In genomic region chr18:26307161-26307773, GRCh38 we compare ENCODE assay signal across 8 cellular contexts.
A peak's percentile ranks its signal among the peaks of the same experiment; 100 is the strongest.
DNase-seq lines count a peak whose midpoint lies in the region; ATAC-seq, FAIRE-seq and TF ChIP-seq lines count a peak whose summit lies in the region.

No MANE protein-coding gene starts in this region.

- no peaks in the 10 kb centered on the region for H3K36me3 ChIP-seq in Panc1 (ENCODE audit: control insufficient read depth, insufficient read depth, low read length)

- in situ Hi-C loops in KBM-7 (cut with MboI; ENCODE audit: low pct_unique_long_range_greater_than_20kb, low sequenced_read_pairs) = no loop called here
- in situ Hi-C loops in Panc1 (cut with HindIII; ENCODE audit: low pct_unique_long_range_greater_than_20kb, low sequenced_read_pairs) = no loop called here

- FAIRE-seq in D721Med (lab: Jason Lieb, UNC) = peak; percentile 94

- CTCF ChIA-PET in Panc1 (lab: Charles Lee) = interaction anchor here (0.5 to 1.3 kb wide), 4 partner anchors 77 to 347 kb away, joined by 3 to 5 read pairs (median 3); no protein-coding TSS in a partner anchor

- no TSS peak for BruUV-seq in Panc1 (replicated peaks; lab: Mats Ljungman, UMichigan)

- DNase-seq in D721Med (ENCODE audit: insufficient read length, low spot score) = peak; percentile 18
- peak; percentile 71 for DNase-seq in KBM-7
- peak; percentile 30 for DNase-seq in Panc1 (ENCODE audit: low read depth, low spot score)
- peak; percentile 17 for DNase-seq in epidermal melanocyte (ENCODE audit: insufficient read length, low spot score)

- H3K27me3 ChIP-seq in Panc1 (ENCODE audit: control insufficient read depth, insufficient read depth, low read length) = no peaks in the 10 kb centered on the region

- H3K4me1 ChIP-seq in Panc1 (ENCODE audit: control insufficient read depth, insufficient read depth, low read length) = no peaks in the 10 kb centered on the region

- peak; percentile 58 for ATAC-seq in GM19397 (IDR thresholded peaks at IDR 0.05; ENCODE audit: unreplicated experiment)
- ATAC-seq in Panc1 = peak; percentile 86
- ATAC-seq in GM21447 (IDR thresholded peaks at IDR 0.05; ENCODE audit: unreplicated experiment) = no peak
- ATAC-seq in HG03139 (IDR thresholded peaks at IDR 0.05; ENCODE audit: unreplicated experiment) = no peak

- POLR2A ChIA-PET in Panc1 (lab: Charles Lee) = interaction anchor here (0.6 kb wide), 1 partner anchor 80 kb away, joined by 15 read pairs; no protein-coding TSS in a partner anchor

- no peak overlapping the region for H3K27ac Mint-ChIP-seq in nephron

- H3K36me3 Mint-ChIP-seq in nephron (ENCODE audit: low read depth) = no peaks in the 10 kb centered on the region

- intact Hi-C loops in Panc1 (cut with micrococcal nuclease; ENCODE audit: unreplicated experiment) = loop anchor here (5.0 to 10.0 kb wide), 3 partner anchors 240 to 695 kb away; partner anchors contain the start of gene KCTD1

- H3K27me3 Mint-ChIP-seq in nephron (ENCODE audit: low read depth) = no peaks in the 10 kb centered on the region

- H3K4me3 ChIP-seq in Panc1 (ENCODE audit: low read depth in 2 of 2, low read length in 2 of 2) = no peak overlapping the region

- H3K9me3 Mint-ChIP-seq in nephron = no peaks in the 10 kb centered on the region

- no peaks in the 10 kb centered on the region for H3K9me3 ChIP-seq in Panc1 (ENCODE audit: control insufficient read depth, insufficient read depth, low read depth, low read length)

- TF ChIP-seq CTCF in D721Med (IDR thresholded peaks at IDR 0.05; ENCODE audit: insufficient read depth, missing control alignments) (peak; percentile 66), Panc1 (IDR thresholded peaks at IDR 0.05) (peak; percentile 77; the same call in 1 of the 2 replicates), nephron (IDR thresholded peaks at IDR 0.05; ENCODE audit: unreplicated experiment in 3 of 3) (peak; percentile 69 to 85 (median 77))

- no peak overlapping the region for H3K4me3 Mint-ChIP-seq in nephron

- H3K27ac ChIP-seq in Panc1 (ENCODE audit: low read length) = no peak overlapping the region

- no peaks in the 10 kb centered on the region for H3K4me1 Mint-ChIP-seq in nephron

Comparison
In these comparisons a context has a peak if more than half of its experiments do, and no peak if none do; other contexts are left out.
1. DNase-seq: peak in every context shown above with its lines; median percentile 71 in KBM-7; 30 in Panc1; 18 in D721Med; 17 in epidermal melanocyte.
2. ATAC-seq: peak in GM19397 (single experiment) and Panc1 (single experiment); none in GM21447 (single experiment) and HG03139 (single experiment).
3. Peak in every context shown above with its lines, with median percentiles within 50 percentile points of each other: CTCF ChIP-seq.